In genomic region chr13:49247722-49248432, GRCh38 we compare ENCODE assay signal across 1 cellular context.
A peak's percentile ranks its signal among the peaks of the same experiment; 100 is the strongest.
TF ChIP-seq lines count a peak whose summit lies in the region.

Gene CDADC1 (plus strand): TSS chr13:49247925. CDS start chr13:49248038, 113 bp downstream.

TF ChIP-seq in GM12878, 131 proteins besides CTCF, POLR2A, EP300 and RAD21 (continued from another document and continues in another):
- TF ChIP-seq, protein P1, sequence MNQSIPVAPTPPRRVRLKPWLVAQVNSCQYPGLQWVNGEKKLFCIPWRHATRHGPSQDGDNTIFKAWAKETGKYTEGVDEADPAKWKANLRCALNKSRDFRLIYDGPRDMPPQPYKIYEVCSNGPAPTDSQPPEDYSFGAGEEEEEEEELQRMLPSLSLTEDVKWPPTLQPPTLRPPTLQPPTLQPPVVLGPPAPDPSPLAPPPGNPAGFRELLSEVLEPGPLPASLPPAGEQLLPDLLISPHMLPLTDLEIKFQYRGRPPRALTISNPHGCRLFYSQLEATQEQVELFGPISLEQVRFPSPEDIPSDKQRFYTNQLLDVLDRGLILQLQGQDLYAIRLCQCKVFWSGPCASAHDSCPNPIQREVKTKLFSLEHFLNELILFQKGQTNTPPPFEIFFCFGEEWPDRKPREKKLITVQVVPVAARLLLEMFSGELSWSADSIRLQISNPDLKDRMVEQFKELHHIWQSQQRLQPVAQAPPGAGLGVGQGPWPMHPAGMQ (IDR thresholded peaks at IDR 0.05; ENCODE audit: borderline replicate concordance): no peak
- TF ChIP-seq REST (IDR thresholded peaks at IDR 0.05; ENCODE audit: low read depth, low read length) (no peak), NR2F1 (conservative IDR thresholded peaks at IDR 0.05) (0 out of 2 replicates have a peak, but pooled peaks have one; percentile 31), SREBF1 (IDR thresholded peaks at IDR 0.05; ENCODE audit: low read length) (no peak), TAF1 (IDR thresholded peaks at IDR 0.05; ENCODE audit: borderline replicate concordance, low read depth, low read length) (peak; percentile 57; the same call in 1 of the 2 replicates), NBN (IDR thresholded peaks at IDR 0.05) (peak; percentile 100), MYC (IDR thresholded peaks at IDR 0.05; ENCODE audit: insufficient read depth, insufficient read length, insufficient replicate concordance, low read length, severe bottlenecking) (no peak), SIN3A (IDR thresholded peaks at IDR 0.05; ENCODE audit: low read depth, low read length) (peak; percentile 89; the same call in 1 of the 2 replicates), ZNF384 (IDR thresholded peaks at IDR 0.05; ENCODE audit: borderline replicate concordance, low read depth, low read length) (no peak), ZZZ3 (IDR thresholded peaks at IDR 0.05; ENCODE audit: control insufficient read depth, insufficient read length, low read depth) (no peak), HDAC2 (IDR thresholded peaks at IDR 0.05) (no peak), CBX3 (IDR thresholded peaks at IDR 0.05; ENCODE audit: borderline replicate concordance, low read depth) (no peak), WRNIP1 (IDR thresholded peaks at IDR 0.05; ENCODE audit: borderline replicate concordance, low read depth, low read length) (0 out of 2 replicates have a peak, but pooled peaks have one; percentile 44), BCL11A (IDR thresholded peaks at IDR 0.05; ENCODE audit: low read depth, low read length) (no peak), TCF12 (IDR thresholded peaks at IDR 0.05; ENCODE audit: low read depth, low read length) (no peak), DPF2 (IDR thresholded peaks at IDR 0.05) (0 out of 2 replicates have a peak, but pooled peaks have one; percentile 22), NKRF (conservative IDR thresholded peaks at IDR 0.05) (peak; percentile 91), SP1 (IDR thresholded peaks at IDR 0.05; ENCODE audit: low read depth, low read length) (peak; percentile 67), JUND (IDR thresholded peaks at IDR 0.05; ENCODE audit: low read depth, low read length) (peak; percentile 25; the same call in 1 of the 2 replicates), FOXK2 (IDR thresholded peaks at IDR 0.05) (no peak), MAX (IDR thresholded peaks at IDR 0.05; ENCODE audit: low read depth, low read length) (no peak), KAT2A (conservative IDR thresholded peaks at IDR 0.05; ENCODE audit: control insufficient read depth, low read depth, low read length) (no peak), PML (IDR thresholded peaks at IDR 0.05; ENCODE audit: low read length) (peak; percentile 79), SPI1 (IDR thresholded peaks at IDR 0.05; ENCODE audit: borderline replicate concordance, insufficient read depth, low read depth, low read length) (no peak), SMAD5 (IDR thresholded peaks at IDR 0.05; ENCODE audit: low read depth) (peak; percentile 43; the same call in 1 of the 2 replicates), SRF (IDR thresholded peaks at IDR 0.05; ENCODE audit: low read depth in 2 of 2, low read length in 2 of 2) (peak in 1 of 2 experiments; percentile 88; a peak in 2 of 4 replicates), ZNF687 (IDR thresholded peaks at IDR 0.05) (no peak), POU2F2 (IDR thresholded peaks at IDR 0.05; ENCODE audit: borderline replicate concordance, low read depth, low read length) (peak; percentile 77; the same call in 2 of the 3 replicates), HCFC1 (IDR thresholded peaks at IDR 0.05; ENCODE audit: low read length) (peak; percentile 73), BACH1 (IDR thresholded peaks at IDR 0.05; ENCODE audit: borderline replicate concordance) (no peak), CREM (IDR thresholded peaks at IDR 0.05; ENCODE audit: low read depth) (peak; percentile 99), ZNF622 (IDR thresholded peaks at IDR 0.05) (no peak), ATF7 (IDR thresholded peaks at IDR 0.05; ENCODE audit: low read depth) (peak; percentile 99), MXI1 (IDR thresholded peaks at IDR 0.05; ENCODE audit: low read depth, low read length) (peak; percentile 80)
- TF ChIP-seq, protein P2, sequence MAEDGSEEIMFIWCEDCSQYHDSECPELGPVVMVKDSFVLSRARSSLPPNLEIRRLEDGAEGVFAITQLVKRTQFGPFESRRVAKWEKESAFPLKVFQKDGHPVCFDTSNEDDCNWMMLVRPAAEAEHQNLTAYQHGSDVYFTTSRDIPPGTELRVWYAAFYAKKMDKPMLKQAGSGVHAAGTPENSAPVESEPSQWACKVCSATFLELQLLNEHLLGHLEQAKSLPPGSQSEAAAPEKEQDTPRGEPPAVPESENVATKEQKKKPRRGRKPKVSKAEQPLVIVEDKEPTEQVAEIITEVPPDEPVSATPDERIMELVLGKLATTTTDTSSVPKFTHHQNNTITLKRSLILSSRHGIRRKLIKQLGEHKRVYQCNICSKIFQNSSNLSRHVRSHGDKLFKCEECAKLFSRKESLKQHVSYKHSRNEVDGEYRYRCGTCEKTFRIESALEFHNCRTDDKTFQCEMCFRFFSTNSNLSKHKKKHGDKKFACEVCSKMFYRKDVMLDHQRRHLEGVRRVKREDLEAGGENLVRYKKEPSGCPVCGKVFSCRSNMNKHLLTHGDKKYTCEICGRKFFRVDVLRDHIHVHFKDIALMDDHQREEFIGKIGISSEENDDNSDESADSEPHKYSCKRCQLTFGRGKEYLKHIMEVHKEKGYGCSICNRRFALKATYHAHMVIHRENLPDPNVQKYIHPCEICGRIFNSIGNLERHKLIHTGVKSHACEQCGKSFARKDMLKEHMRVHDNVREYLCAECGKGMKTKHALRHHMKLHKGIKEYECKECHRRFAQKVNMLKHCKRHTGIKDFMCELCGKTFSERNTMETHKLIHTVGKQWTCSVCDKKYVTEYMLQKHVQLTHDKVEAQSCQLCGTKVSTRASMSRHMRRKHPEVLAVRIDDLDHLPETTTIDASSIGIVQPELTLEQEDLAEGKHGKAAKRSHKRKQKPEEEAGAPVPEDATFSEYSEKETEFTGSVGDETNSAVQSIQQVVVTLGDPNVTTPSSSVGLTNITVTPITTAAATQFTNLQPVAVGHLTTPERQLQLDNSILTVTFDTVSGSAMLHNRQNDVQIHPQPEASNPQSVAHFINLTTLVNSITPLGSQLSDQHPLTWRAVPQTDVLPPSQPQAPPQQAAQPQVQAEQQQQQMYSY (CRISPR knock-in tag; IDR thresholded peaks at IDR 0.05): no peak
- TF ChIP-seq, protein P3, sequence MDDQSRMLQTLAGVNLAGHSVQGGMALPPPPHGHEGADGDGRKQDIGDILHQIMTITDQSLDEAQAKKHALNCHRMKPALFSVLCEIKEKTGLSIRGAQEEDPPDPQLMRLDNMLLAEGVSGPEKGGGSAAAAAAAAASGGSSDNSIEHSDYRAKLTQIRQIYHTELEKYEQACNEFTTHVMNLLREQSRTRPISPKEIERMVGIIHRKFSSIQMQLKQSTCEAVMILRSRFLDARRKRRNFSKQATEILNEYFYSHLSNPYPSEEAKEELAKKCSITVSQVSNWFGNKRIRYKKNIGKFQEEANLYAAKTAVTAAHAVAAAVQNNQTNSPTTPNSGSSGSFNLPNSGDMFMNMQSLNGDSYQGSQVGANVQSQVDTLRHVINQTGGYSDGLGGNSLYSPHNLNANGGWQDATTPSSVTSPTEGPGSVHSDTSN (IDR thresholded peaks at IDR 0.05; ENCODE audit: insufficient replicate concordance, low read depth, low read length): no peak
- TF ChIP-seq, protein P4, sequence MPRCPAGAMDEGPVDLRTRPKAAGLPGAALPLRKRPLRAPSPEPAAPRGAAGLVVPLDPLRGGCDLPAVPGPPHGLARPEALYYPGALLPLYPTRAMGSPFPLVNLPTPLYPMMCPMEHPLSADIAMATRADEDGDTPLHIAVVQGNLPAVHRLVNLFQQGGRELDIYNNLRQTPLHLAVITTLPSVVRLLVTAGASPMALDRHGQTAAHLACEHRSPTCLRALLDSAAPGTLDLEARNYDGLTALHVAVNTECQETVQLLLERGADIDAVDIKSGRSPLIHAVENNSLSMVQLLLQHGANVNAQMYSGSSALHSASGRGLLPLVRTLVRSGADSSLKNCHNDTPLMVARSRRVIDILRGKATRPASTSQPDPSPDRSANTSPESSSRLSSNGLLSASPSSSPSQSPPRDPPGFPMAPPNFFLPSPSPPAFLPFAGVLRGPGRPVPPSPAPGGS (IDR thresholded peaks at IDR 0.05; ENCODE audit: borderline replicate concordance, insufficient read depth, low read depth, low read length, poor library complexity, severe bottlenecking): no peak
- TF ChIP-seq, protein P5, sequence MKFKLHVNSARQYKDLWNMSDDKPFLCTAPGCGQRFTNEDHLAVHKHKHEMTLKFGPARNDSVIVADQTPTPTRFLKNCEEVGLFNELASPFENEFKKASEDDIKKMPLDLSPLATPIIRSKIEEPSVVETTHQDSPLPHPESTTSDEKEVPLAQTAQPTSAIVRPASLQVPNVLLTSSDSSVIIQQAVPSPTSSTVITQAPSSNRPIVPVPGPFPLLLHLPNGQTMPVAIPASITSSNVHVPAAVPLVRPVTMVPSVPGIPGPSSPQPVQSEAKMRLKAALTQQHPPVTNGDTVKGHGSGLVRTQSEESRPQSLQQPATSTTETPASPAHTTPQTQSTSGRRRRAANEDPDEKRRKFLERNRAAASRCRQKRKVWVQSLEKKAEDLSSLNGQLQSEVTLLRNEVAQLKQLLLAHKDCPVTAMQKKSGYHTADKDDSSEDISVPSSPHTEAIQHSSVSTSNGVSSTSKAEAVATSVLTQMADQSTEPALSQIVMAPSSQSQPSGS (IDR thresholded peaks at IDR 0.05; ENCODE audit: low read length): peak; percentile 65; the same call in 1 of the 2 replicates
- TF ChIP-seq, protein P6, sequence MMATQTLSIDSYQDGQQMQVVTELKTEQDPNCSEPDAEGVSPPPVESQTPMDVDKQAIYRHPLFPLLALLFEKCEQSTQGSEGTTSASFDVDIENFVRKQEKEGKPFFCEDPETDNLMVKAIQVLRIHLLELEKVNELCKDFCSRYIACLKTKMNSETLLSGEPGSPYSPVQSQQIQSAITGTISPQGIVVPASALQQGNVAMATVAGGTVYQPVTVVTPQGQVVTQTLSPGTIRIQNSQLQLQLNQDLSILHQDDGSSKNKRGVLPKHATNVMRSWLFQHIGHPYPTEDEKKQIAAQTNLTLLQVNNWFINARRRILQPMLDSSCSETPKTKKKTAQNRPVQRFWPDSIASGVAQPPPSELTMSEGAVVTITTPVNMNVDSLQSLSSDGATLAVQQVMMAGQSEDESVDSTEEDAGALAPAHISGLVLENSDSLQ (IDR thresholded peaks at IDR 0.05): peak; percentile 49; the same call in 1 of the 2 replicates
